8 cellular contexts compared by ENCODE assay signal in the genomic region with DNA sequence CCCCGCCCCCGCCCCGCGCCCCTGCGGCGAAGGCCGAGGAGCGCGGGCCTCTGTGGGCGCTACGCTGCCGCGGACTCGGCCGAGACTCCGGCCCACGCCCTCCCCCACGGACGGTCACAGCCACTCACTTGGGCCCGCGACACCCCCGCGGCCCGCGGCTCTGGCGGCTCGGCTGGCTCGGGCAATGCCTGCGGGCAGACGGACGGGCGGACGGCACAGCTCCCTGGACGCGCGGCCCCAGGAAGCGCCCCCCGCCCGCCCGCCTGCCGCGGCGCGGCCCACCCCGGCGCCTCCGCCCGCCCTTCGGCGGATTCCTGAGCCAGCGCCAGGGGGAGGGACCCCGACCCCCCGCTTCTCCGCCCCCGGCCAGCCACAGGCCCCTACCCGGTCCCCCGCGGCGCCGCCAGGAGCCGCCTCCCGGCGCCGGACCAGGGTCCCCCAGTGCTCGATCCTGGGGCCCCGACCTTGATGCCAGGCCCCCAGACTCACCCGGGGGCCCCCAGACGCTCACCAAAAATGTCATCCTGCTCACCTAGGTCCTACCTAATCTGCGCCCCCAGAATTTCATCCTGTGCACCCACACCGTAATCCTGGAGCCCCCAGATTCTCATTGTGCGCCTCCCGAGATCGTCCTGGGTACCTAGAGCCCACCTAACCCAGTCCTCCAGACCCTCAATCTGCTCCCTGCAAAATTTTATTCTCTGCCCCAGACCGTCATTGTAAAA. TPM values are rescaled to one million over a fixed set of nuclear protein-coding genes. Genes with fewer than 3 reads are reported as not detected.
DNase-seq lines count a peak whose midpoint lies in the region; ATAC-seq, FAIRE-seq and TF ChIP-seq lines count a peak whose summit lies in the region.

A gene (minus strand): TSS at position 246 of the 725 bp plus-strand sequence. CDS start 446 bp downstream, outside the sequence.

- H3K36me3 ChIP-seq in BLaER1 treated with 17β-estradiol and CSF1 and Interleukin-3, amounts not matched to agents 10 nM and 100 nM, result peaks cover 0 to 9% (median 5%) of the 10 kb centered on the region in 11 experiments; a peak in 6 of 22 replicates
- no peaks in the 10 kb centered on the region for H3K36me3 ChIP-seq in H1 (ENCODE audit: control insufficient read depth in 2 of 4, insufficient read depth in 4 of 4, low read length in 3 of 4)

- H3K4ac ChIP-seq in H1 (replicated peaks; ENCODE audit: insufficient read length, low read depth, low read length), result no peak within 1 kb of the TSS

- no peak for TF ChIP-seq POLR2A in H1 (IDR thresholded peaks at IDR 0.05; ENCODE audit: control extremely low read depth in 1 of 2, low read depth in 2 of 2, low read length in 2 of 2)

- H3K23ac ChIP-seq in H1 (ENCODE audit: insufficient read length), result no peak within 1 kb of the TSS

- H2BK15ac ChIP-seq in H1 (ENCODE audit: low read length), result no peak within 1 kb of the TSS

- H4K91ac ChIP-seq in H1 (replicated peaks; ENCODE audit: insufficient read length, low read length), result peak within 1 kb of the TSS; percentile 65

- no peak for TF ChIP-seq EP300 in H1 (IDR thresholded peaks at IDR 0.05; ENCODE audit: borderline replicate concordance in 1 of 2, low read depth in 2 of 2, low read length in 2 of 2)

- DNase-seq in NCI-H69 (lab: John Stamatoyannopoulos, UW) (peak; percentile 51), H1 (ENCODE audit: low read depth in 1 of 2, low spot score in 2 of 2) (peak in 1 of 2 experiments; percentile 61), mucosa of gallbladder (ENCODE audit: low spot score) (no peak), OCI-M2 (lab: John Stamatoyannopoulos, UW; ENCODE audit: unreplicated experiment) (no peak), NOMO-1 treated with dmso at 0.1 percent for 144 hours (lab: John Stamatoyannopoulos, UW; ENCODE audit: unreplicated experiment) (no peak)
- DNase-seq in stimulated activated CD4-positive, alpha-beta T cell treated with anti-CD3 and anti-CD28 coated beads, Interleukin-4, amount 100 ng/mL, for 24 hours, result no peak

- H2BK5ac ChIP-seq in H1 (ENCODE audit: low read depth, low read length), result no peak within 1 kb of the TSS; the same call in 1 of the 2 replicates

- no peak for TF ChIP-seq CTCF in H1 (IDR thresholded peaks at IDR 0.05; ENCODE audit: control extremely low read depth in 1 of 3, insufficient read depth in 1 of 3, low read depth in 1 of 3, low read length in 3 of 3)

- H2AFZ ChIP-seq in H1 (ENCODE audit: low read length), result peak within 1 kb of the TSS; percentile 28; the same call in 1 of the 2 replicates

- CTCF ChIA-PET in H1 (lab: Charles Lee; ENCODE audit: partially characterized antibody), result interaction anchor here (1.1 to 8.9 kb wide), 9 partner anchors 9 to 93 kb away, joined by 3 to 210 read pairs (median 10); a partner anchor contains a TSS

- H3K4me1 ChIP-seq in BLaER1 treated with 17β-estradiol and CSF1 and Interleukin-3, amounts not matched to agents 10 nM and 100 nM, result peaks cover 46 to 65% (median 58%) of the 10 kb centered on the region in 10 experiments
- peaks cover 0 to 10% (median 3%) of the 10 kb centered on the region in 4 experiments; a peak in 5 of 7 replicates for H3K4me1 ChIP-seq in H1 (replicated peaks in 1 of 4; ENCODE audit: control insufficient read depth in 3 of 4, insufficient read depth in 4 of 4, low read length in 3 of 4)

- ATAC-seq in HG03457 (IDR thresholded peaks at IDR 0.05; ENCODE audit: unreplicated experiment), result no peak

- TF ChIP-seq RAD21 in H1 (IDR thresholded peaks at IDR 0.05 in 1 of 2, conservative IDR thresholded peaks at IDR 0.05 in 1 of 2; ENCODE audit: low read depth in 2 of 2, low read length in 2 of 2), result no peak

- H4K5ac ChIP-seq in H1 (ENCODE audit: insufficient read length, low read depth, low read length), result peak within 1 kb of the TSS; percentile 57

- no peak within 1 kb of the TSS for H3K14ac ChIP-seq in H1 (ENCODE audit: insufficient read length)

- H3K4me3 ChIP-seq in BLaER1 treated with 17β-estradiol and CSF1 and Interleukin-3, amounts not matched to agents 10 nM and 100 nM, result peak within 1 kb of the TSS; percentile 51 to 72 (median 58)
- peak within 1 kb of the TSS; percentile 49 to 77 (median 68) for H3K4me3 ChIP-seq in H1 (ENCODE audit: extremely low read depth in 1 of 4, insufficient read depth in 2 of 4, low read depth in 3 of 4, low read length in 4 of 4)

- WGBS in H1 (ENCODE audit: extremely low coverage in 1 of 2, insufficient coverage in 1 of 2, insufficient read length in 1 of 2, insufficient replicate concordance in 2 of 2, low coverage in 1 of 2, low lambda C conversion rate in 2 of 2, missing lambda C conversion rate in 1 of 2), 2 experiments, result 8% methylated on average over 8 of the region's 74 CpGs; no CpG with 5 or more reads in 1 of the 2 experiments

- peak within 1 kb of the TSS; percentile 91 to 100 (median 98) for H3K4me2 ChIP-seq in BLaER1 treated with 17β-estradiol and CSF1 and Interleukin-3, amounts not matched to agents 10 nM and 100 nM
- peak within 1 kb of the TSS; percentile 83 to 90 for H3K4me2 ChIP-seq in H1 (ENCODE audit: insufficient read depth in 1 of 2, low read depth in 2 of 2, low read length in 2 of 2)

- H2BK120ac ChIP-seq in H1 (replicated peaks; ENCODE audit: low read depth, low read length), result no peak within 1 kb of the TSS

- H2AK5ac ChIP-seq in H1 (ENCODE audit: low read depth, low read length), result peak within 1 kb of the TSS; percentile 40; the same call in 1 of the 2 replicates

- H4K8ac ChIP-seq in H1 (ENCODE audit: extremely low read depth, insufficient read depth, low read length), result peak within 1 kb of the TSS; percentile 71

- POLR2A ChIA-PET in H1 (lab: Charles Lee; ENCODE audit: partially characterized antibody), result interaction anchor here (1.1 to 39.7 kb wide), 4 partner anchors 2 to 88 kb away, joined by 3 to 1071 read pairs (median 538); a partner anchor contains a TSS

- H3K23me2 ChIP-seq in H1 (ENCODE audit: low read depth, low read length), result peaks cover 8% of the 10 kb centered on the region; the same call in 1 of the 2 replicates

- no peak within 1 kb of the TSS for H2BK20ac ChIP-seq in H1 (ENCODE audit: low read length)

- H3K79me1 ChIP-seq in H1 (ENCODE audit: low read depth, low read length), result no peaks in the 10 kb centered on the region; the same call in 1 of the 2 replicates

- H3K9me3 ChIP-seq in BLaER1 treated with 17β-estradiol and CSF1 and Interleukin-3, amounts not matched to agents 10 nM and 100 nM (replicated peaks in 1 of 11), result no peaks in the 10 kb centered on the region
- no peaks in the 10 kb centered on the region for H3K9me3 ChIP-seq in H1 (ENCODE audit: insufficient read depth in 2 of 2, low read depth in 1 of 2, low read length in 1 of 2)

- peaks cover 0 to 40% (median 32%) of the 10 kb centered on the region in 11 experiments; a peak in 17 of 22 replicates for H4K20me1 ChIP-seq in BLaER1 treated with 17β-estradiol and CSF1 and Interleukin-3, amounts not matched to agents 10 nM and 100 nM
- H4K20me1 ChIP-seq in H1 (replicated peaks in 1 of 2; ENCODE audit: control insufficient read depth in 1 of 2, insufficient read depth in 2 of 2, low read length in 2 of 2), result peaks cover 0 to 2% of the 10 kb centered on the region in 2 experiments

- H3K9ac ChIP-seq in BLaER1 treated with 17β-estradiol and CSF1 and Interleukin-3, amounts not matched to agents 10 nM and 100 nM, result peak within 1 kb of the TSS; percentile 52 to 80 (median 74)
- peak within 1 kb of the TSS in 2 of 4 experiments; percentile 7 to 12; a peak in 1 of 7 replicates for H3K9ac ChIP-seq in H1 (replicated peaks in 1 of 4; ENCODE audit: extremely low read depth in 1 of 4, low read depth in 3 of 4, low read length in 3 of 4)

- no peaks in the 10 kb centered on the region for H3K79me2 ChIP-seq in H1 (ENCODE audit: control insufficient read depth in 1 of 2, insufficient read depth in 2 of 2, low read length in 2 of 2)

- H3K27ac ChIP-seq in BLaER1 treated with 17β-estradiol and CSF1 and Interleukin-3, amounts not matched to agents 10 nM and 100 nM, result peak within 1 kb of the TSS; percentile 36 to 72 (median 56); a peak in 20 of 22 replicates
- H3K27ac ChIP-seq in H1 (ENCODE audit: low read depth, low read length), result no peak within 1 kb of the TSS

- no peak within 1 kb of the TSS for H2BK12ac ChIP-seq in H1 (ENCODE audit: low read depth, low read length)

- FAIRE-seq in H1 (lab: Jason Lieb, UNC), result no peak

- peak within 1 kb of the TSS; percentile 78 for H3K18ac ChIP-seq in H1 (ENCODE audit: extremely low read depth, low read length)

- peaks cover 0 to 33% (median 26%) of the 10 kb centered on the region in 11 experiments; a peak in 19 of 22 replicates for H3K27me3 ChIP-seq in BLaER1 treated with 17β-estradiol and CSF1 and Interleukin-3, amounts not matched to agents 10 nM and 100 nM
- H3K27me3 ChIP-seq in H1 (replicated peaks in 1 of 4; ENCODE audit: control insufficient read depth in 3 of 4, extremely low read depth in 1 of 4, insufficient read depth in 3 of 4, low read length in 3 of 4), result peaks cover 0 to 35% (median 15%) of the 10 kb centered on the region in 4 experiments; a peak in 4 of 7 replicates

- peak within 1 kb of the TSS; percentile 77 for H3K56ac ChIP-seq in H1 (replicated peaks; ENCODE audit: insufficient read length, low read depth, low read length)

TF ChIP-seq in H1, 55 proteins besides CTCF, POLR2A, EP300 and RAD21:
- TF ChIP-seq, protein P1, sequence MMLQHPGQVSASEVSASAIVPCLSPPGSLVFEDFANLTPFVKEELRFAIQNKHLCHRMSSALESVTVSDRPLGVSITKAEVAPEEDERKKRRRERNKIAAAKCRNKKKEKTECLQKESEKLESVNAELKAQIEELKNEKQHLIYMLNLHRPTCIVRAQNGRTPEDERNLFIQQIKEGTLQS (IDR thresholded peaks at IDR 0.05; ENCODE audit: insufficient read depth, low read depth, low read length), result no peak
- peak; percentile 58 for TF ChIP-seq KDM4A (IDR thresholded peaks at IDR 0.05; ENCODE audit: low read depth, low read length, severe bottlenecking)
TF ChIP-seq in H1: peak in this region for 1.

RNA-seq across cellular contexts. Expression of the gene that starts here (rescaled TPM):
- total RNA-seq in H1 (2021; fragmentation: NEBNext Ultra II Directional; extraction: Animal tissue kit (Norgen Biotek cat#: 25700)), result 8.8 and 9.7 TPM in 2 replicates
- 17.2 and 24.2 TPM in 2 replicates for polyA plus RNA-seq in H1 (2011; rRNA removed)
- polyA plus RNA-seq in H1 (2011; cell fraction: cytosol; rRNA removed), result 16.2 TPM
- polyA plus RNA-seq in H1 (2011; cell fraction: nucleus; rRNA removed), result 54.9 TPM
- 6.4 to 12.6 TPM (median 9.4 TPM) in 4 replicates for polyA plus RNA-seq in H1 (2012, experiment 1 of 2)
- 8.4 TPM for polyA plus RNA-seq in H1 (2012, experiment 2 of 2)
- 14.8 TPM for polyA plus RNA-seq in H1 (2013, experiment 1 of 2)
- polyA plus RNA-seq in H1 (2013, experiment 2 of 2), result 14.3 TPM
- polyA minus RNA-seq in H1 (2011; rRNA and poly(A)+ RNA removed), result 5.3 and 6.1 TPM in 2 replicates
- polyA minus RNA-seq in H1 (2011; cell fraction: cytosol; rRNA and poly(A)+ RNA removed), result 5.7 TPM
- polyA minus RNA-seq in H1 (2011; cell fraction: nucleus; rRNA and poly(A)+ RNA removed), result 17.4 TPM
- 86.5 TPM for total RNA-seq in mucosa of gallbladder
